ENCODE assay signal across 1 cellular context in genomic region chr10:95840121-95840520, GRCh38.
A peak's percentile ranks its signal among the peaks of the same experiment; 100 is the strongest.
TF ChIP-seq lines count a peak whose summit lies in the region.

No MANE protein-coding gene starts in this region.

TF ChIP-seq in K562, 482 proteins besides CTCF, POLR2A, EP300 and RAD21 (continued from another document):
- TF ChIP-seq MTA3 (IDR thresholded peaks at IDR 0.05; ENCODE audit: borderline replicate concordance) (no peak), ZNF3 (CRISPR knock-in tag; IDR thresholded peaks at IDR 0.05) (no peak), THRB (CRISPR knock-in tag; conservative IDR thresholded peaks at IDR 0.05) (no peak), PBX2 (CRISPR knock-in tag; IDR thresholded peaks at IDR 0.05; ENCODE audit: low read depth) (no peak), PBX2 (tag; conservative IDR thresholded peaks at IDR 0.05; ENCODE audit: low read depth) (peak; percentile 72), C11orf30 (IDR thresholded peaks at IDR 0.05; ENCODE audit: low read depth) (peak; percentile 42), DIDO1 (tag; IDR thresholded peaks at IDR 0.05; ENCODE audit: low read depth) (no peak), TRIM25 (IDR thresholded peaks at IDR 0.05; ENCODE audit: borderline replicate concordance) (no peak), ZNF217 (CRISPR knock-in tag; IDR thresholded peaks at IDR 0.05) (no peak), SMARCC2 (IDR thresholded peaks at IDR 0.05; ENCODE audit: low read depth) (no peak), TARDBP (IDR thresholded peaks at IDR 0.05) (no peak), ZNF184 (CRISPR knock-in tag; IDR thresholded peaks at IDR 0.05) (no peak), NEUROD1 (IDR thresholded peaks at IDR 0.05; ENCODE audit: borderline replicate concordance, low read depth, low read length, partially characterized antibody) (no peak), EP400 (IDR thresholded peaks at IDR 0.05) (no peak), ARID3A (IDR thresholded peaks at IDR 0.05; ENCODE audit: borderline replicate concordance, low read depth, low read length) (no peak), POLR2H (tag; IDR thresholded peaks at IDR 0.05; ENCODE audit: low read depth) (no peak), SRSF9 (IDR thresholded peaks at IDR 0.05; ENCODE audit: borderline replicate concordance, low read depth, low read length) (no peak), MGA (IDR thresholded peaks at IDR 0.05) (no peak), POU5F1 (IDR thresholded peaks at IDR 0.05; ENCODE audit: borderline replicate concordance, low read depth, low read length, partially characterized antibody) (no peak), PKNOX1 (IDR thresholded peaks at IDR 0.05) (peak; percentile 67; the same call in 1 of the 2 replicates), KDM2B (CRISPR knock-in tag; IDR thresholded peaks at IDR 0.05) (no peak), ZNF316 (IDR thresholded peaks at IDR 0.05) (peak; percentile 52), MAFF (IDR thresholded peaks at IDR 0.05; ENCODE audit: low read length) (peak; percentile 37; the same call in 1 of the 2 replicates), MAFG (tag; conservative IDR thresholded peaks at IDR 0.05) (peak; percentile 46), SETDB1 (IDR thresholded peaks at IDR 0.05; ENCODE audit: low read length) (no peak)
